Comparison of ENCODE assay signal across 9 cellular contexts in genomic region chr14:96762650-96763049, GRCh38. TPM values are rescaled to one million over a fixed set of nuclear protein-coding genes. Genes with fewer than 3 reads are reported as not detected.
DNase-seq lines count a peak whose midpoint lies in the region; ATAC-seq and TF ChIP-seq lines count a peak whose summit lies in the region.
"Had no signal": no experiment of that assay in that cellular context is flagged by ENCODE, and none has a peak within 500 bp of the region (broad histone marks: within the 10 kb centered on the region; RNA-seq: fewer than 3 reads in every experiment).

No MANE protein-coding gene starts in this region.

- peak overlapping the region; percentile 64 for H3K4me2 ChIP-seq in Karpas-422 (ENCODE audit: low read depth, low read length, poor library complexity, severe bottlenecking)

- intact Hi-C loops in naive thymus-derived CD4-positive, alpha-beta T cell (cut with micrococcal nuclease), result loop anchor here (1.0 kb wide), 1 partner anchor 35 kb away; the partner anchor contains the start of gene VRK1 (in 2 of the 2)

- CTCF ChIA-PET in HEK293T (lab: Yijun Ruan, JAX), result interaction anchor here (0.6 kb wide), 1 partner anchor 22 kb away, joined by 3 read pairs; no protein-coding TSS in a partner anchor
- CTCF ChIA-PET in naive thymus-derived CD4-positive, alpha-beta T cell (lab: Charles Lee), result no interaction called here

- POLR2A ChIA-PET in HEK293T (lab: Yijun Ruan, JAX), result interaction anchor here (0.6 to 1.8 kb wide), 5 partner anchors 10 to 49 kb away, joined by 3 to 7 read pairs (median 4); partner anchors contain the start of gene VRK1
- POLR2A ChIA-PET in naive thymus-derived CD4-positive, alpha-beta T cell (lab: Charles Lee), result no interaction called here

- DNase-seq in AG10803 (ENCODE audit: low read depth), result peak; percentile 16
- DNase-seq in GM12864 (ENCODE audit: low read depth), result peak; percentile 56
- peak; percentile 80 for DNase-seq in HEK293T (ENCODE audit: extremely low spot score)
- DNase-seq in Karpas-422, result peak; percentile 94
- peak; percentile 46 for DNase-seq in RPMI8226
- peak in 7 of 9 donors; percentile 42 to 65 (median 52) for DNase-seq in naive thymus-derived CD4-positive, alpha-beta T cell
- DNase-seq in stimulated activated CD4-positive, alpha-beta T cell treated with anti-CD3 and anti-CD28 coated beads, Interleukin-15, amount 100 ng/mL, for 24 hours, result no peak

- no peaks in the 10 kb centered on the region for H3K36me3 Mint-ChIP-seq in naive thymus-derived CD4-positive, alpha-beta T cell

- H3K9ac ChIP-seq in Karpas-422 (ENCODE audit: low read length), result peak overlapping the region; percentile 22

- H3K27me3 ChIP-seq in Karpas-422 (ENCODE audit: low read length) (no peaks in the 10 kb centered on the region), ectodermal cell (ENCODE audit: control insufficient read depth, insufficient read depth, low read length, poor library complexity, severe bottlenecking) (no peaks in the 10 kb centered on the region)
- no peaks in the 10 kb centered on the region for H3K27me3 ChIP-seq in naive thymus-derived CD4-positive, alpha-beta T cell (ENCODE audit: control insufficient read depth in 2 of 2, insufficient read depth in 2 of 2, low read length in 2 of 2)

- no peaks in the 10 kb centered on the region for H3K9me2 ChIP-seq in Karpas-422 (replicated peaks; ENCODE audit: insufficient read depth, low read length)

- TF ChIP-seq CTCF in AG10803 (conservative IDR thresholded peaks at IDR 0.05; ENCODE audit: low read length) (no peak), GM12864 (IDR thresholded peaks at IDR 0.05; ENCODE audit: low read depth, low read length, missing control alignments) (no peak)

- no peaks in the 10 kb centered on the region for H3K79me2 ChIP-seq in Karpas-422 (ENCODE audit: low read length)

- no peak overlapping the region for H3K27ac ChIP-seq in Karpas-422 (ENCODE audit: low read length)
- no peak overlapping the region for H3K27ac ChIP-seq in ectodermal cell (ENCODE audit: insufficient read depth, low read depth, low read length, poor library complexity, severe bottlenecking)
- H3K27ac ChIP-seq in naive thymus-derived CD4-positive, alpha-beta T cell (ENCODE audit: low read depth, low read length), result no peak overlapping the region
- H3K27ac ChIP-seq: skin epidermis had no signal

- H3K4me1 ChIP-seq in Karpas-422 (ENCODE audit: low read length) (peaks cover 4% of the 10 kb centered on the region), ectodermal cell (ENCODE audit: control insufficient read depth, insufficient read depth, low read length) (no peaks in the 10 kb centered on the region)
- H3K4me1 ChIP-seq in naive thymus-derived CD4-positive, alpha-beta T cell (ENCODE audit: control insufficient read depth in 2 of 2, insufficient read depth in 2 of 2, low read length in 2 of 2), result no peaks in the 10 kb centered on the region

- peak; percentile 92 for ATAC-seq in naive thymus-derived CD4-positive, alpha-beta T cell

- WGBS in ectodermal cell, 2 experiments, result 12 to 20% methylated on average over 3 of the region's 3 CpGs

- no peaks in the 10 kb centered on the region for H4K20me1 ChIP-seq in Karpas-422 (ENCODE audit: insufficient read depth, low read depth, low read length)

- H3K4me1 Mint-ChIP-seq in naive thymus-derived CD4-positive, alpha-beta T cell, result peaks cover 3 to 6% (median 5%) of the 10 kb centered on the region in 7 donors

- H3K4me3 ChIP-seq in AG10803 (ENCODE audit: low read length) (no peak overlapping the region), GM12864 (ENCODE audit: low read depth, low read length) (no peak overlapping the region), Karpas-422 (ENCODE audit: low read length) (peak overlapping the region; percentile 51), ectodermal cell (ENCODE audit: insufficient read depth, low read depth, low read length) (peak overlapping the region; percentile 33)
- H3K4me3 ChIP-seq in naive thymus-derived CD4-positive, alpha-beta T cell (ENCODE audit: low read length), result peak overlapping the region; percentile 19
- H3K4me3 ChIP-seq: skin epidermis had no signal

- peak overlapping the region in 1 of 9 donors; percentile 73 for H3K27ac Mint-ChIP-seq in naive thymus-derived CD4-positive, alpha-beta T cell

- peak overlapping the region in 9 of 10 donors; percentile 28 to 82 (median 64) for H3K4me3 Mint-ChIP-seq in naive thymus-derived CD4-positive, alpha-beta T cell

- H3K36me3 ChIP-seq in Karpas-422 (ENCODE audit: insufficient read depth, low read length), result no peaks in the 10 kb centered on the region
- H3K36me3 ChIP-seq in ectodermal cell (ENCODE audit: control insufficient read depth, insufficient read depth, low read length), result no peaks in the 10 kb centered on the region
- H3K36me3 ChIP-seq in naive thymus-derived CD4-positive, alpha-beta T cell (ENCODE audit: control insufficient read depth in 2 of 3, insufficient read depth in 3 of 3, low read length in 3 of 3), result no peaks in the 10 kb centered on the region

- H3K9me3 ChIP-seq in Karpas-422 (ENCODE audit: low read length) (no peaks in the 10 kb centered on the region), ectodermal cell (ENCODE audit: control insufficient read depth, low read length) (no peaks in the 10 kb centered on the region)
- no peaks in the 10 kb centered on the region for H3K9me3 ChIP-seq in naive thymus-derived CD4-positive, alpha-beta T cell (ENCODE audit: control insufficient read depth in 2 of 3, low read length in 3 of 3)

- peak overlapping the region; percentile 81 for H2AFZ ChIP-seq in Karpas-422 (ENCODE audit: low read length)

- peaks cover 0 to 3% (median 0%) of the 10 kb centered on the region in 11 donors for H3K9me3 Mint-ChIP-seq in naive thymus-derived CD4-positive, alpha-beta T cell

- peaks cover 4 to 34% (median 9%) of the 10 kb centered on the region in 5 donors for H3K27me3 Mint-ChIP-seq in naive thymus-derived CD4-positive, alpha-beta T cell

TF ChIP-seq in HEK293T, 16 proteins besides CTCF, POLR2A, EP300 and RAD21:
- TF ChIP-seq FOXA1 (IDR thresholded peaks at IDR 0.05) (no peak), L3MBTL2 (conservative IDR thresholded peaks at IDR 0.05) (peak; percentile 50; the same call in 1 of the 2 replicates), PKNOX1 (IDR thresholded peaks at IDR 0.05) (no peak)

RNA-seq across cellular contexts. Expression of gene VRK1, which starts 34.5 kb away (rescaled TPM):
- 110 and 166 TPM in 2 replicates for total RNA-seq in Karpas-422 (2014; rRNA removed; shearing (Covaris generic); ENCODE audit: low replicate concordance)
- polyA plus RNA-seq in ectodermal cell (2013, experiment 1 of 4), result 49.5 TPM
- polyA plus RNA-seq in ectodermal cell (2013, experiment 2 of 4), result 52.8 TPM
- 43.5 TPM for polyA plus RNA-seq in ectodermal cell (2013, experiment 3 of 4)
- 47.1 TPM for polyA plus RNA-seq in ectodermal cell (2013, experiment 4 of 4)
- total RNA-seq in naive thymus-derived CD4-positive, alpha-beta T cell, result 10 to 100 TPM; 28.5 to 52.2 (median 40.7) TPM
- polyA plus RNA-seq in naive thymus-derived CD4-positive, alpha-beta T cell, result 10 to 100 TPM; 33.3 to 45.8 TPM

Comparison
In these comparisons a context has a peak if more than half of its experiments do, and no peak if none do; other contexts are left out.
1. H3K4me3 ChIP-seq: peak in Karpas-422 (single experiment), ectodermal cell (single experiment) and naive thymus-derived CD4-positive, alpha-beta T cell (single experiment); none in AG10803 (single experiment) and GM12864 (single experiment).